8 cellular contexts compared by ENCODE assay signal in the genomic region with DNA sequence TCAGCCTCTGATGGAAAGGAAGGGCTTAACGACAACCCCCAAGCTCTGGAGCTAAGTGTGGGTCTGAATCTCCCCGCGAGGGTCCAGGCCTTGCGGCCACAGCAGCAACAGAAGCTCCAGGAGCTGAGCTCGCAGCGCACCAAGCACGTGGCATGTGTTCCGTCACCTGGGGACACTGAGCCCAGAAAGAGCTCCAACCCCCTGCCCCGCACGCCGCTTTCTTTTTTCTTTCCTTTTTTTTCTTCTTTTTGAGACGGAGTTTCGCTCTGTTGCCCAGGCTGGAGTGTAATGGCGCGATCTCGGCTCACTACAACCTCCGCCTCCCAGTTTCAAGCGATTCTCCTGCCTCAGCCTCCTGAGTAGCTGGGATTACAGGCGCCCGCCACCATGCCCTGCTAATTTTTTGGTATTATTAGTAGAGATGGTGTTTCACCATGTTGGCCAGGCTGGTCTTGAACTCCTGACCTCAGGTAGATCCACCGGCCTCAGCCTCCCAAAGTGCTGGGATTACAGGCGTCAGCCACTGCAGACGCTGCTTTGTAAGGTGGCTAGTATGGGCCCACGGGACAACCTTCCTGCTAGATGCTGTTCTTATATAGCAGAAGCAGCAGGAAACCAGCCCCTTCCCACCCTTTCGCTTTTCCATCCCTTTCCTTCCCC. TPM values are rescaled to one million over a fixed set of nuclear protein-coding genes. Genes with fewer than 3 reads are reported as not detected.
A peak's percentile ranks its signal among the peaks of the same experiment; 100 is the strongest.
DNase-seq lines count a peak whose midpoint lies in the region; ATAC-seq and TF ChIP-seq lines count a peak whose summit lies in the region.

No MANE protein-coding gene starts in this region.

- ATAC-seq in activated T-cell treated with anti-CD3 and anti-CD28 coated beads, Interleukin-2, amount 50 U/mL, for 4 hours = no peak
- ATAC-seq in left lung (no peak), esophagus mucosa (no peak)

- H3K36me3 Mint-ChIP-seq in activated T-cell treated with anti-CD3 and anti-CD28 coated beads, Interleukin-2, amount 50 U/mL, for 4 hours (ENCODE audit: insufficient read depth) = no peaks in the 10 kb centered on the region
- no peaks in the 10 kb centered on the region for H3K36me3 Mint-ChIP-seq in activated naive CD8-positive, alpha-beta T cell

- no peaks in the 10 kb centered on the region for H3K9me3 Mint-ChIP-seq in activated T-cell treated with anti-CD3 and anti-CD28 coated beads, Interleukin-2, amount 50 U/mL, for 4 hours
- no peaks in the 10 kb centered on the region for H3K9me3 Mint-ChIP-seq in activated naive CD8-positive, alpha-beta T cell (ENCODE audit: low read depth)

- H3K27me3 Mint-ChIP-seq in activated T-cell treated with anti-CD3 and anti-CD28 coated beads, Interleukin-2, amount 50 U/mL, for 4 hours (ENCODE audit: low read depth) = no peaks in the 10 kb centered on the region
- H3K27me3 Mint-ChIP-seq in activated naive CD8-positive, alpha-beta T cell = no peaks in the 10 kb centered on the region

- no peaks in the 10 kb centered on the region for H3K27me3 ChIP-seq in left lung
- no peaks in the 10 kb centered on the region for H3K27me3 ChIP-seq in transverse colon

- H3K27ac ChIP-seq in left lung (peak overlapping the region; percentile 62 to 94), transverse colon (peak overlapping the region; percentile 84 to 97 (median 90))

- TF ChIP-seq EP300 in transverse colon (IDR thresholded peaks at IDR 0.05; ENCODE audit: low read depth) = no peak

- H3K27ac Mint-ChIP-seq in activated naive CD8-positive, alpha-beta T cell = peak overlapping the region; percentile 54

- peak overlapping the region; percentile 70 for H3K4me3 Mint-ChIP-seq in activated T-cell treated with anti-CD3 and anti-CD28 coated beads, Interleukin-2, amount 50 U/mL, for 4 hours
- H3K4me3 Mint-ChIP-seq in activated naive CD8-positive, alpha-beta T cell = peak overlapping the region; percentile 78

- peak overlapping the region in 1 of 2 donors; percentile 78 for H3K4me3 ChIP-seq in left lung
- H3K4me3 ChIP-seq in transverse colon = peak overlapping the region in 3 of 4 donors; percentile 10 to 86 (median 47)

- no peak for DNase-seq in activated T-cell treated with anti-CD3 and anti-CD28 coated beads, Interleukin-2, amount 50 U/mL, for 4 hours
- DNase-seq in activated T-cell treated with anti-CD3 and anti-CD28 coated beads, Interleukin-2, amount 50 U/mL, for 48 hours = no peak
- peak; percentile 27 to 30 for DNase-seq in left lung
- no peak for DNase-seq in transverse colon
- no peak for DNase-seq in NCI-H146 treated with DMSO at 0.1 percent for 48 hours (lab: John Stamatoyannopoulos, UW; ENCODE audit: unreplicated experiment)
- no peak for DNase-seq in DMS114 treated with DMSO at 0.1 percent for 48 hours (lab: John Stamatoyannopoulos, UW; ENCODE audit: unreplicated experiment)

- in situ Hi-C loops in transverse colon (cut with MboI; ENCODE audit: low pct_ligation_motif_present in 1 of 4, low pct_unique_long_range_greater_than_20kb in 1 of 4, low sequenced_read_pairs in 3 of 4) = loop anchor here in 2 of 4 donors (25.0 kb wide), 1 partner anchor 180 kb away; no protein-coding TSS in a partner anchor

- intact Hi-C loops in left lung (cut with DNase I) (no loop called here), transverse colon (cut with DNase I; ENCODE audit: low total_unique reads) (no loop called here)

- H3K9me3 ChIP-seq in left lung (no peaks in the 10 kb centered on the region), transverse colon (no peaks in the 10 kb centered on the region)

- no peak for TF ChIP-seq CTCF in left lung (IDR thresholded peaks at IDR 0.05)
- TF ChIP-seq CTCF in transverse colon (IDR thresholded peaks at IDR 0.05) = no peak

- H3K4me1 Mint-ChIP-seq in activated T-cell treated with anti-CD3 and anti-CD28 coated beads, Interleukin-2, amount 50 U/mL, for 4 hours (ENCODE audit: low read depth) = peaks cover 25% of the 10 kb centered on the region
- peaks cover 24% of the 10 kb centered on the region for H3K4me1 Mint-ChIP-seq in activated naive CD8-positive, alpha-beta T cell (ENCODE audit: low read depth)

- 44 to 71% methylated on average over 2 to 25 of the region's 25 CpGs for WGBS in transverse colon (ENCODE audit: low coverage in 1 of 2), 2 donors

- H3K4me1 ChIP-seq in left lung (peaks cover 0 to 38% of the 10 kb centered on the region in 2 donors), transverse colon (peaks cover 14 to 55% (median 35%) of the 10 kb centered on the region in 4 donors)

- H3K36me3 ChIP-seq in left lung (peaks cover 0 to 14% of the 10 kb centered on the region in 2 donors), transverse colon (no peaks in the 10 kb centered on the region)

- TF ChIP-seq POLR2A in transverse colon (IDR thresholded peaks at IDR 0.05) = peak; percentile 36

RNA-seq across cellular contexts. Expression of gene TNIP2, which starts 0.7 kb away (rescaled TPM):
- total RNA-seq in activated T-cell treated with anti-CD3 and anti-CD28 coated beads, Interleukin-2, amount 50 U/mL, for 4 hours = 100 to 1,000 TPM in 2 of 3 donors, 10 to 100 TPM in 1; 95.4 to 116 (median 101) TPM
- total RNA-seq in left lung (10 to 100 TPM; 32.9 to 46.5 TPM), transverse colon (100 to 1,000 TPM in 3 of 4 donors, 10 to 100 TPM in 1; 91.8 to 203 (median 129) TPM), esophagus mucosa (25.1 TPM)

RNA-seq across cellular contexts. Expression of gene SH3BP2, which starts 36.1 kb away (rescaled TPM):
- 10 to 100 TPM; 72.2 to 77.9 (median 76.7) TPM for total RNA-seq in activated T-cell treated with anti-CD3 and anti-CD28 coated beads, Interleukin-2, amount 50 U/mL, for 4 hours
- total RNA-seq in left lung (100 to 1,000 TPM in 1 of 2 donors, 10 to 100 TPM in 1; 58.2 to 113 TPM), transverse colon (100 to 1,000 TPM in 3 of 4 donors, 10 to 100 TPM in 1; 92.6 to 301 (median 117) TPM), esophagus mucosa (32.6 TPM)

Comparison
In these comparisons a context has a peak if more than half of its experiments do, and no peak if none do; other contexts are left out.
1. DNase-seq: peak in left lung (2 of 2); none in activated T-cell treated with anti-CD3 and anti-CD28 coated beads, Interleukin-2, amount 50 U/mL, for 4 hours (single experiment), activated T-cell treated with anti-CD3 and anti-CD28 coated beads, Interleukin-2, amount 50 U/mL, for 48 hours (0 of 2), transverse colon (single experiment), NCI-H146 treated with DMSO at 0.1 percent for 48 hours (single experiment) and DMS114 treated with DMSO at 0.1 percent for 48 hours (single experiment).